Comparison of ENCODE assay signal across 8 cellular contexts in the genomic region with DNA sequence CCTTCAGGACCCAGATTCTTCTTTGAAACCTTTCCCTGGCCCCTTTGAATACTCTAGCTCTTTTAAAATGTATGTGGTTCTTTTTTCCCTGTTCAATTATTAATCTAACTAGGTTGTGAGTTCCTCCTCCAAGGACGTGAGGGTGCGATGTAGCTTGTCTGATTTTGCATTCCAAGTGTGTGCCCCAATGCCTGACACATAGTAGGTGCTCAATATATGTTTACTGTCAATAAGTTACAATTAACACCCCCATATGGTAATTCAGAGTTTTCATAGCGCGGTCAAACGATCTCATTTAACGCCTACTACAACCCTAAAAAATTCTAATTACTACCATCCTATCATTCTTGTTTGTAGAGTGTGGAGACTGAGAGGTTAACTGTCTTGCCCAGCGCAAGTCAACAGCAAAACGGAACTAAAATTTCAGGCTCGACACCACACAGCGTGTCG. TPM values are rescaled to one million over a fixed set of nuclear protein-coding genes. Genes with fewer than 3 reads are reported as not detected.
DNase-seq lines count a peak whose midpoint lies in the region; ATAC-seq and TF ChIP-seq lines count a peak whose summit lies in the region.

No MANE protein-coding gene starts in this region.

- dilution Hi-C loops in IMR-90 (cut with HindIII; ENCODE audit: low sequenced_read_pairs, unreplicated experiment) = no loop called here

- no peaks in the 10 kb centered on the region for H4K20me1 ChIP-seq in IMR-90 (ENCODE audit: insufficient read depth, low read length)

- in situ Hi-C loops in IMR-90 (cut with MboI; ENCODE audit: low sequenced_read_pairs) = no loop called here

- BruUV-seq in IMR-90 (replicated peaks; lab: Mats Ljungman, UMichigan) = no TSS peak

- peak overlapping the region; percentile 19 for H4K91ac ChIP-seq in IMR-90 (ENCODE audit: insufficient read depth, low read depth, low read length)

- H2BK5ac ChIP-seq in IMR-90 (ENCODE audit: low read depth, low read length, poor library complexity, severe bottlenecking) = peak overlapping the region; percentile 57

- H3K23ac ChIP-seq in IMR-90 (ENCODE audit: low read depth, low read length) = no peak overlapping the region

- TF ChIP-seq POLR2A in IMR-90 (IDR thresholded peaks at IDR 0.05; ENCODE audit: low read depth, low read length) = no peak

- POLR2A ChIA-PET in AG04449 (lab: Yijun Ruan, JAX) (interaction anchor here (0.6 to 1.4 kb wide), 7 partner anchors 8 to 278 kb away, joined by 3 to 8 read pairs (median 3); partner anchors contain the start of gene HEATR1), IMR-90 (lab: Charles Lee; ENCODE audit: unreplicated experiment) (interaction anchor here (0.6 to 1.0 kb wide), 2 partner anchors 35 to 213 kb away, joined by 3 to 5 read pairs; no protein-coding TSS in a partner anchor)

- intact Hi-C loops in IMR-90 (cut with micrococcal nuclease) = loop anchor here (5.0 to 10.0 kb wide), 2 partner anchors 73 to 190 kb away; partner anchors contain the start of gene HEATR1

- H4K8ac ChIP-seq in IMR-90 (ENCODE audit: low read depth in 2 of 2, low read length in 2 of 2) = peak overlapping the region; percentile 80 to 94

- no peak for TF ChIP-seq RAD21 in IMR-90 (IDR thresholded peaks at IDR 0.05; ENCODE audit: low read length)

- no peak overlapping the region for H2BK20ac ChIP-seq in IMR-90 (ENCODE audit: low read depth, low read length)

- peak overlapping the region; percentile 55 for H3K9ac ChIP-seq in IMR-90 (ENCODE audit: low read depth, low read length)
- no peak overlapping the region for H3K9ac ChIP-seq in muscle layer of colon (ENCODE audit: low read length)

- no peak for DNase-seq in AG04449 (ENCODE audit: low read depth, low spot score)
- no peak for DNase-seq in IMR-90
- no peak for DNase-seq in cardiac fibroblast (ENCODE audit: low read depth in 2 of 2)
- DNase-seq in retina = no peak
- DNase-seq in NCI-H2171 treated with DMSO at 0.1 percent for 48 hours (lab: John Stamatoyannopoulos, UW) = no peak
- DNase-seq in NCI-H748 (lab: John Stamatoyannopoulos, UW; ENCODE audit: unreplicated experiment) = no peak
- DNase-seq in OCI-M2 (lab: John Stamatoyannopoulos, UW; ENCODE audit: unreplicated experiment) = no peak

- H2BK120ac ChIP-seq in IMR-90 (ENCODE audit: low read depth, low read length) = peak overlapping the region; percentile 6

- TF ChIP-seq CTCF in AG04449 (IDR thresholded peaks at IDR 0.05; ENCODE audit: insufficient read depth, low read length, missing control alignments) = no peak
- TF ChIP-seq CTCF in IMR-90 (conservative IDR thresholded peaks at IDR 0.05; ENCODE audit: low read depth, low read length) = no peak
- TF ChIP-seq CTCF in cardiac fibroblast (IDR thresholded peaks at IDR 0.05; ENCODE audit: low read depth, low read length) = no peak

- CTCF ChIA-PET in AG04449 (lab: Yijun Ruan, JAX) (interaction anchor here (0.7 kb wide), 1 partner anchor 35 kb away, joined by 5 read pairs; no protein-coding TSS in a partner anchor), IMR-90 (lab: Yijun Ruan, JAX) (no interaction called here)

- H2AFZ ChIP-seq in IMR-90 (replicated peaks; ENCODE audit: low read length, poor library complexity) = peak overlapping the region; percentile 99

- H3K27ac ChIP-seq in IMR-90 (ENCODE audit: insufficient read depth, low read length) = peak overlapping the region; percentile 61
- peak overlapping the region; percentile 36 for H3K27ac ChIP-seq in muscle layer of colon (ENCODE audit: low read depth, low read length)

- H3K4me3 ChIP-seq in AG04449 (ENCODE audit: low read depth, low read length) = peak overlapping the region; percentile 94
- H3K4me3 ChIP-seq in IMR-90 (ENCODE audit: insufficient read depth, low read depth, low read length) = peak overlapping the region; percentile 54
- H3K4me3 ChIP-seq in cardiac fibroblast (replicated peaks in 1 of 2; ENCODE audit: low read depth in 2 of 2, low read length in 2 of 2) = peak overlapping the region; percentile 91 to 92
- H3K4me3 ChIP-seq in muscle layer of colon (ENCODE audit: low read depth in 1 of 2, low read length in 2 of 2) = peak overlapping the region; percentile 33 to 75

- H3K4me1 ChIP-seq in IMR-90 (ENCODE audit: control insufficient read depth, insufficient read depth, low read length) = no peaks in the 10 kb centered on the region
- H3K4me1 ChIP-seq in muscle layer of colon (ENCODE audit: insufficient read depth, low read length) = peaks cover 10% of the 10 kb centered on the region

- peak overlapping the region; percentile 85 for H4K5ac ChIP-seq in IMR-90 (ENCODE audit: low read depth, low read length)

- H3K4me2 ChIP-seq in IMR-90 (ENCODE audit: low read depth, low read length) = peak overlapping the region; percentile 84

- no peak for ATAC-seq in IMR-90 (ENCODE audit: low read depth)

- 0% methylated on average over 3 of the region's 11 CpGs; no CpG with 5 or more reads in 1 of the 2 experiments for WGBS in IMR-90 (ENCODE audit: extremely low coverage in 2 of 2, insufficient read length in 1 of 2), 2 experiments

- peak overlapping the region; percentile 52; the same call in 1 of the 2 replicates for H3K18ac ChIP-seq in IMR-90 (ENCODE audit: low read depth, low read length)

- H3K9me1 ChIP-seq in IMR-90 (ENCODE audit: insufficient read depth, low read length) = no peaks in the 10 kb centered on the region

- peak overlapping the region; percentile 41; the same call in 1 of the 2 replicates for H3K14ac ChIP-seq in IMR-90 (replicated peaks; ENCODE audit: low read depth, low read length)

- no peak overlapping the region for H2AK5ac ChIP-seq in IMR-90 (ENCODE audit: low read depth, low read length)

- H2BK15ac ChIP-seq in IMR-90 (ENCODE audit: low read depth, low read length) = peak overlapping the region; percentile 1; the same call in 1 of the 3 replicates

- H3K9me3 ChIP-seq in IMR-90 (ENCODE audit: control insufficient read depth, insufficient read depth, low read length) (no peaks in the 10 kb centered on the region), muscle layer of colon (ENCODE audit: low read length) (no peaks in the 10 kb centered on the region)

- H3K79me1 ChIP-seq in IMR-90 (ENCODE audit: low read depth in 1 of 2, low read length in 2 of 2) = peaks cover 12 to 19% of the 10 kb centered on the region in 2 experiments; a peak in 3 of 4 replicates

- no peaks in the 10 kb centered on the region for H3K27me3 ChIP-seq in IMR-90 (ENCODE audit: control insufficient read depth, insufficient read depth, low read length)
- no peaks in the 10 kb centered on the region for H3K27me3 ChIP-seq in muscle layer of colon (ENCODE audit: control insufficient read depth in 1 of 2, insufficient read depth in 2 of 2, low read length in 2 of 2)

- peak overlapping the region; percentile 27 for H3K4ac ChIP-seq in IMR-90 (ENCODE audit: low read depth, low read length)

- 0 out of 2 replicates have a peak overlapping the region, but pooled peaks have one; percentile 56 for H3K56ac ChIP-seq in IMR-90 (ENCODE audit: extremely low read depth, insufficient read depth, low read length)

- H3K36me3 ChIP-seq in IMR-90 (ENCODE audit: control insufficient read depth, insufficient read depth, low read length) (no peaks in the 10 kb centered on the region), muscle layer of colon (ENCODE audit: insufficient read depth, low read length) (no peaks in the 10 kb centered on the region)

- peak overlapping the region; percentile 97 for H2AK9ac ChIP-seq in IMR-90 (replicated peaks; ENCODE audit: low read depth, low read length, poor library complexity)

TF ChIP-seq in IMR-90, 13 proteins besides CTCF, POLR2A, EP300 and RAD21:
- no peak for TF ChIP-seq MAFK (IDR thresholded peaks at IDR 0.05; ENCODE audit: low read depth, low read length)
- no peak for TF ChIP-seq CEBPB (IDR thresholded peaks at IDR 0.05; ENCODE audit: low read depth, low read length)
- TF ChIP-seq SMC3 (IDR thresholded peaks at IDR 0.05; ENCODE audit: low read depth, low read length) = no peak

RNA-seq across cellular contexts. Expression of gene MTR, which starts 0.5 kb away (rescaled TPM):
- 31.0 and 32.8 TPM in 2 replicates for total RNA-seq in IMR-90 (2012; rRNA removed)
- 5.9 and 7.7 TPM in 2 replicates for polyA plus RNA-seq in IMR-90 (2012; rRNA removed)
- polyA plus RNA-seq in IMR-90 (2012; cell fraction: cytosol; rRNA removed) = 2.0 TPM in 2 replicates
- polyA plus RNA-seq in IMR-90 (2012; cell fraction: nucleus; rRNA removed; ENCODE audit: low replicate concordance) = 5.1 and 14.0 TPM in 2 replicates
